ENCODE assay signal across 14 cellular contexts in genomic region chr4:183610033-183610432, GRCh38. TPM values are rescaled to one million over a fixed set of nuclear protein-coding genes. Genes with fewer than 3 reads are reported as not detected.
A peak's percentile ranks its signal among the peaks of the same experiment; 100 is the strongest.
DNase-seq lines count a peak whose midpoint lies in the region; ATAC-seq, FAIRE-seq and TF ChIP-seq lines count a peak whose summit lies in the region.
"Had no signal": no experiment of that assay in that cellular context is flagged by ENCODE, and none has a peak within 500 bp of the region (broad histone marks: within the 10 kb centered on the region; RNA-seq: fewer than 3 reads in every experiment).

No MANE protein-coding gene starts in this region.

- H3K4me2 ChIP-seq in HepG2 (ENCODE audit: low read depth, low read length) (no peak overlapping the region), H9 (ENCODE audit: insufficient read depth, insufficient read length, low read length) (no peak overlapping the region)

- BruUV-seq in HepG2 (replicated peaks; lab: Mats Ljungman, UMichigan): no TSS peak

- H4K20me1 ChIP-seq in HepG2 (ENCODE audit: insufficient read depth, low read length) (no peaks in the 10 kb centered on the region), H9 (ENCODE audit: control insufficient read depth, insufficient read depth, insufficient read length) (no peaks in the 10 kb centered on the region)

- H4K5ac ChIP-seq in H9 (ENCODE audit: insufficient read length, low read depth, low read length): no peak overlapping the region

- TF ChIP-seq POLR2A in HepG2 (IDR thresholded peaks at IDR 0.05; ENCODE audit: insufficient read depth in 1 of 2, low read depth in 2 of 2, low read length in 2 of 2): no peak
- TF ChIP-seq POLR2A in right lobe of liver (IDR thresholded peaks at IDR 0.05): no peak

- H2AFZ ChIP-seq in HepG2 (ENCODE audit: low read length): no peak overlapping the region
- no peak overlapping the region for H2AFZ ChIP-seq in H9 (ENCODE audit: low read length)

- no peak for FAIRE-seq in HepG2 (lab: Jason Lieb, UNC)
- FAIRE-seq: RCC 7860 had no signal

- no peak overlapping the region for H3K56ac ChIP-seq in H9 (ENCODE audit: insufficient read length, low read depth, low read length)

- H4K91ac ChIP-seq in H9 (ENCODE audit: insufficient read length, low read depth, low read length): no peak overlapping the region

- no peak overlapping the region for H3K9ac ChIP-seq in HepG2 (ENCODE audit: insufficient read depth, low read depth, low read length)
- no peak overlapping the region for H3K9ac ChIP-seq in H9 (ENCODE audit: extremely low read depth, insufficient read length, low read length)

- DNase-seq in HepG2 (ENCODE audit: low spot score) (no peak), right lobe of liver (no peak), SW480 (ENCODE audit: low spot score) (peak; percentile 17), iris pigment epithelial cell (ENCODE audit: low read depth) (peak; percentile 55), NCI-H774 (lab: John Stamatoyannopoulos, UW) (no peak), H9 (no peak)
- DNase-seq: activated CD8-positive, alpha-beta memory T cell treated with anti-CD3 and anti-CD28 coated beads, Interleukin-2, amount 50 U/mL, for 4 hours; AML-193; left colon; NCI-H345 had no signal

- CTCF ChIA-PET in HepG2 (lab: Yijun Ruan, JAX; ENCODE audit: low intra/inter-chr PET ratio, low total read pairs): no interaction called here

- no peaks in the 10 kb centered on the region for H3K27me3 ChIP-seq in HepG2 (ENCODE audit: control insufficient read depth in 1 of 2, insufficient read depth in 2 of 2, low read length in 2 of 2)
- H3K27me3 ChIP-seq in right lobe of liver: no peaks in the 10 kb centered on the region
- H3K27me3 ChIP-seq in H9 (ENCODE audit: insufficient read depth, low read length): no peaks in the 10 kb centered on the region

- peaks cover 4% of the 10 kb centered on the region for H3K27me3 Mint-ChIP-seq in H9 (ENCODE audit: low read depth)

- TF ChIP-seq EP300 in HepG2 (IDR thresholded peaks at IDR 0.05; ENCODE audit: low read depth in 2 of 2, low read length in 2 of 2): no peak
- TF ChIP-seq EP300 in HepG2 (CRISPR knock-in tag; IDR thresholded peaks at IDR 0.05; ENCODE audit: borderline replicate concordance): no peak

- no peak overlapping the region for H3K14ac ChIP-seq in H9 (ENCODE audit: insufficient read depth, low read length)

- H2BK20ac ChIP-seq in H9 (ENCODE audit: low read depth, low read length, poor library complexity, severe bottlenecking): no peak overlapping the region

- H2AK5ac ChIP-seq in H9 (ENCODE audit: insufficient read length, low read length): no peak overlapping the region

- no peaks in the 10 kb centered on the region; a peak in 1 of 7 replicates for H3K36me3 Mint-ChIP-seq in H9 (ENCODE audit: insufficient read depth in 1 of 3, low read depth in 3 of 3)

- peaks cover 0 to 1% of the 10 kb centered on the region in 2 experiments; a peak in 1 of 4 replicates for H3K4me1 Mint-ChIP-seq in H9

- no peaks in the 10 kb centered on the region for H3K79me2 ChIP-seq in HepG2 (ENCODE audit: insufficient read depth, low read length)
- no peaks in the 10 kb centered on the region for H3K79me2 ChIP-seq in H9 (ENCODE audit: insufficient read depth, low read length)

- H3K23ac ChIP-seq in H9 (ENCODE audit: insufficient read length, low read depth, low read length): no peak overlapping the region

- H3K9me3 Mint-ChIP-seq in H9: no peaks in the 10 kb centered on the region; a peak in 2 of 5 replicates

- H3K27ac ChIP-seq in HepG2 (ENCODE audit: extremely low read length, insufficient read depth, low read length) (no peak overlapping the region), right lobe of liver (no peak overlapping the region), H9 (ENCODE audit: insufficient read length, low read depth, low read length) (no peak overlapping the region)
- H3K27ac ChIP-seq: neutrophil had no signal

- no peak overlapping the region for H2BK5ac ChIP-seq in H9 (ENCODE audit: insufficient read length, low read length)

- no peak overlapping the region for H2BK15ac ChIP-seq in H9 (ENCODE audit: low read depth, low read length)

- no peak for ATAC-seq in HepG2
- no peak for ATAC-seq in right lobe of liver
- no peak for ATAC-seq in GM18502 (IDR thresholded peaks at IDR 0.05; ENCODE audit: poor library complexity, unreplicated experiment)
- ATAC-seq in HG02759 (IDR thresholded peaks at IDR 0.05; ENCODE audit: unreplicated experiment): no peak
- ATAC-seq: left colon had no signal

- TF ChIP-seq RAD21 in HepG2 (CRISPR knock-in tag; IDR thresholded peaks at IDR 0.05): no peak

- no peak overlapping the region for H4K8ac ChIP-seq in H9 (replicated peaks; ENCODE audit: insufficient read length, low read depth, low read length)

- intact Hi-C loops in HepG2 (cut with micrococcal nuclease; ENCODE audit: unreplicated experiment): no loop called here
- intact Hi-C loops in right lobe of liver (cut with DNase I): no loop called here

- H3K36me3 ChIP-seq in HepG2 (replicated peaks in 1 of 2; ENCODE audit: control insufficient read depth in 1 of 2, insufficient read depth in 2 of 2, low read length in 2 of 2) (no peaks in the 10 kb centered on the region), right lobe of liver (no peaks in the 10 kb centered on the region)
- H3K36me3 ChIP-seq: neutrophil had no signal

- H2BK12ac ChIP-seq in H9 (ENCODE audit: insufficient read length, low read depth, low read length): no peak overlapping the region

- 43% methylated on average over 2 of the region's 2 CpGs for WGBS in HepG2 (ENCODE audit: low lambda C conversion rate)
- WGBS in right lobe of liver (ENCODE audit: insufficient coverage, low coverage, low lambda C conversion rate, missing lambda C conversion rate): 77% methylated on average over 2 of the region's 2 CpGs
- WGBS in H9 (ENCODE audit: extremely low coverage, insufficient read length, low lambda C conversion rate): no CpG with 5 or more reads among the region's 2 CpGs

- no peak overlapping the region for H3K27ac Mint-ChIP-seq in H9

- no peak overlapping the region for H3K18ac ChIP-seq in H9 (ENCODE audit: insufficient read length, low read depth, low read length)

- POLR2A ChIA-PET in HepG2 (lab: Yijun Ruan, JAX): interaction anchor here (1.0 kb wide), 1 partner anchor 9 kb away, joined by 3 read pairs; no protein-coding TSS in a partner anchor

- no peak overlapping the region for H3K4ac ChIP-seq in H9 (ENCODE audit: low read depth, low read length)

- H3K4me3 ChIP-seq in HepG2 (replicated peaks in 1 of 3; ENCODE audit: insufficient read depth in 1 of 3, low read depth in 2 of 3, low read length in 3 of 3) (no peak overlapping the region), right lobe of liver (no peak overlapping the region)

- TF ChIP-seq CTCF in HepG2 (CRISPR knock-in tag; IDR thresholded peaks at IDR 0.05) (no peak), right lobe of liver (IDR thresholded peaks at IDR 0.05) (no peak), H9 (conservative IDR thresholded peaks at IDR 0.05) (no peak)

- H3K4me1 ChIP-seq in HepG2 (ENCODE audit: insufficient read depth, low read length): 0 out of 2 replicates have a peak, but pooled peaks cover 8% of the 10 kb centered on the region
- H3K4me1 ChIP-seq in right lobe of liver: no peaks in the 10 kb centered on the region
- no peaks in the 10 kb centered on the region; the same call in 1 of the 2 replicates for H3K4me1 ChIP-seq in H9 (ENCODE audit: insufficient read depth, low read length)

- H3K23me2 ChIP-seq in H9 (ENCODE audit: insufficient read length, low read depth, low read length, poor library complexity, severe bottlenecking): no peaks in the 10 kb centered on the region

- H3K4me3 Mint-ChIP-seq in H9: no peak overlapping the region

- no peak overlapping the region for H2BK120ac ChIP-seq in H9 (ENCODE audit: low read depth, low read length, poor library complexity, severe bottlenecking)

- H3K9me3 ChIP-seq in HepG2 (ENCODE audit: low read length) (no peaks in the 10 kb centered on the region), right lobe of liver (no peaks in the 10 kb centered on the region), H9 (ENCODE audit: control insufficient read depth, low read depth, low read length) (no peaks in the 10 kb centered on the region)
- H3K9me3 ChIP-seq: neutrophil had no signal

- H3K79me1 ChIP-seq in H9 (ENCODE audit: insufficient read depth, low read depth, low read length, poor library complexity, severe bottlenecking): no peaks in the 10 kb centered on the region

- H3T11ph ChIP-seq in H9 (ENCODE audit: low read length): no peak overlapping the region

- in situ Hi-C loops in HepG2 (cut with HindIII; ENCODE audit: extremely low pct_ligation_motif_present, low pct_unique_long_range_greater_than_20kb): no loop called here

RNA-seq across cellular contexts. Expression of gene RWDD4, which starts 49.0 kb away (rescaled TPM):
- total RNA-seq in HepG2 (2016; rRNA removed; fragmentation: Illumina TruSeq; extraction: Trizol): 25.4 and 28.9 TPM in 2 replicates
- total RNA-seq in HepG2 (2016; cell fraction: cytosol; rRNA removed; fragmentation: Illumina TruSeq; extraction: Trizol; ENCODE audit: low read depth): 30.6 and 35.1 TPM in 2 replicates
- 24.2 and 28.6 TPM in 2 replicates for total RNA-seq in HepG2 (2016; cell fraction: insoluble cytoplasmic fraction; rRNA removed; fragmentation: Illumina TruSeq; extraction: Trizol)
- total RNA-seq in HepG2 (2016; cell fraction: membrane; rRNA removed; fragmentation: Illumina TruSeq; extraction: Trizol): 43.1 and 46.1 TPM in 2 replicates
- 11.4 and 15.6 TPM in 2 replicates for total RNA-seq in HepG2 (2016; cell fraction: nucleus; rRNA removed; fragmentation: Illumina TruSeq; extraction: Trizol)
- 6.8 and 10.2 TPM in 2 replicates for polyA plus RNA-seq in HepG2 (2011; rRNA removed)
- polyA plus RNA-seq in HepG2 (2011; cell fraction: cytosol; rRNA removed): 4.2 and 5.7 TPM in 2 replicates
- polyA plus RNA-seq in HepG2 (2011; cell fraction: nucleus; rRNA removed): 2.7 and 2.9 TPM in 2 replicates
- polyA plus RNA-seq in HepG2 (2012): 10.8 and 11.6 TPM in 2 replicates
- polyA plus RNA-seq in HepG2 (2016; cell fraction: cytosol; fragmentation: Illumina TruSeq; extraction: Trizol; ENCODE audit: low read depth): 53.3 and 61.6 TPM in 2 replicates
- polyA plus RNA-seq in HepG2 (2016; cell fraction: insoluble cytoplasmic fraction; fragmentation: Illumina TruSeq; extraction: Trizol; ENCODE audit: low read depth): 34.9 and 38.2 TPM in 2 replicates
- 47.9 and 57.2 TPM in 2 replicates for polyA plus RNA-seq in HepG2 (2016; cell fraction: membrane; fragmentation: Illumina TruSeq; extraction: Trizol; ENCODE audit: low read depth)
- polyA plus RNA-seq in HepG2 (2016; cell fraction: nucleus; fragmentation: Illumina TruSeq; extraction: Trizol; ENCODE audit: insufficient read depth, low read depth): 22.5 and 24.5 TPM in 2 replicates
- polyA minus RNA-seq in HepG2 (2011; rRNA and poly(A)+ RNA removed; ENCODE audit: low replicate concordance): 1.4 and 3.0 TPM in 2 replicates
- polyA minus RNA-seq in HepG2 (2011; cell fraction: cytosol; rRNA and poly(A)+ RNA removed): 3.8 and 5.0 TPM in 2 replicates
- polyA minus RNA-seq in HepG2 (2011; cell fraction: nucleus; rRNA and poly(A)+ RNA removed): 7.5 and 12.9 TPM in 2 replicates
- total RNA-seq in right lobe of liver: 10 to 100 TPM in 1 of 6 experiments, 1 to 10 TPM in 5; 8.4 to 10.4 (median 8.5) TPM
- total RNA-seq in H9 (2021): 17.8 and 19.3 TPM in 2 replicates

RNA-seq across cellular contexts. Expression of gene TRAPPC11, which starts 49.1 kb away (rescaled TPM):
- total RNA-seq in HepG2 (2016; rRNA removed; fragmentation: Illumina TruSeq; extraction: Trizol): 18.0 and 22.7 TPM in 2 replicates
- total RNA-seq in HepG2 (2016; cell fraction: cytosol; rRNA removed; fragmentation: Illumina TruSeq; extraction: Trizol; ENCODE audit: low read depth): 3.8 and 6.1 TPM in 2 replicates
- total RNA-seq in HepG2 (2016; cell fraction: insoluble cytoplasmic fraction; rRNA removed; fragmentation: Illumina TruSeq; extraction: Trizol): 17.6 and 29.0 TPM in 2 replicates
- total RNA-seq in HepG2 (2016; cell fraction: membrane; rRNA removed; fragmentation: Illumina TruSeq; extraction: Trizol): 7.8 and 10.7 TPM in 2 replicates
- total RNA-seq in HepG2 (2016; cell fraction: nucleus; rRNA removed; fragmentation: Illumina TruSeq; extraction: Trizol): 19.8 and 22.3 TPM in 2 replicates
- 17.3 and 23.2 TPM in 2 replicates for polyA plus RNA-seq in HepG2 (2011; rRNA removed)
- 11.2 and 15.3 TPM in 2 replicates for polyA plus RNA-seq in HepG2 (2011; cell fraction: cytosol; rRNA removed)
- polyA plus RNA-seq in HepG2 (2011; cell fraction: nucleus; rRNA removed): 17.7 and 20.7 TPM in 2 replicates
- 12.2 and 12.9 TPM in 2 replicates for polyA plus RNA-seq in HepG2 (2012)
- polyA plus RNA-seq in HepG2 (2016; cell fraction: cytosol; fragmentation: Illumina TruSeq; extraction: Trizol; ENCODE audit: low read depth): 0.76 and 0.78 TPM in 2 replicates
- polyA plus RNA-seq in HepG2 (2016; cell fraction: insoluble cytoplasmic fraction; fragmentation: Illumina TruSeq; extraction: Trizol; ENCODE audit: low read depth): 15.3 and 17.2 TPM in 2 replicates
- 3.5 and 3.6 TPM in 2 replicates for polyA plus RNA-seq in HepG2 (2016; cell fraction: membrane; fragmentation: Illumina TruSeq; extraction: Trizol; ENCODE audit: low read depth)
- polyA plus RNA-seq in HepG2 (2016; cell fraction: nucleus; fragmentation: Illumina TruSeq; extraction: Trizol; ENCODE audit: insufficient read depth, low read depth): 25.2 and 28.1 TPM in 2 replicates
- 17.0 and 20.3 TPM in 2 replicates for polyA minus RNA-seq in HepG2 (2011; rRNA and poly(A)+ RNA removed; ENCODE audit: low replicate concordance)
- 15.1 and 17.7 TPM in 2 replicates for polyA minus RNA-seq in HepG2 (2011; cell fraction: cytosol; rRNA and poly(A)+ RNA removed)
- 33.0 and 47.9 TPM in 2 replicates for polyA minus RNA-seq in HepG2 (2011; cell fraction: nucleus; rRNA and poly(A)+ RNA removed)
- 10 to 100 TPM; 14.3 to 30.8 (median 16.0) TPM for total RNA-seq in right lobe of liver
- total RNA-seq in H9 (2021): 24.1 and 32.2 TPM in 2 replicates

Comparison
In these comparisons a context has a peak if more than half of its experiments do, and no peak if none do; other contexts are left out.
1. DNase-seq: peak in SW480 (single experiment) and iris pigment epithelial cell (single experiment); none in HepG2 (single experiment), right lobe of liver (0 of 3), NCI-H774 (single experiment) and H9 (single experiment).